ENCODE assay signal across 32 cellular contexts in genomic region chr19:16911046-16911445, GRCh38. TPM values are rescaled to one million over a fixed set of nuclear protein-coding genes. Genes with fewer than 3 reads are reported as not detected.
"Had no signal": no experiment of that assay in that cellular context is flagged by ENCODE, and none has a peak within 500 bp of the region (broad histone marks: within the 10 kb centered on the region; RNA-seq: fewer than 3 reads in every experiment).

No MANE protein-coding gene starts in this region.

- H3K27ac Mint-ChIP-seq: activated CD4-positive, alpha-beta memory T cell treated with anti-CD3 and anti-CD28 coated beads for 36 hours; activated CD4-positive, alpha-beta T cell treated with anti-CD3 and anti-CD28 coated beads for 36 hours; activated CD4-positive, alpha-beta T cell treated with anti-CD3 and anti-CD28 coated beads, Interleukin-2, amount 10 ng/mL, durations not matched to agents 24 days and 14 days; activated CD8-positive, alpha-beta memory T cell treated with anti-CD3 and anti-CD28 coated beads, Interleukin-2, amount 10 ng/mL, durations not matched to agents 7 days and 5 days; activated CD8-positive, alpha-beta T cell treated with anti-CD3 and anti-CD28 coated beads, Interleukin-2, amount 10 ng/mL, durations not matched to agents 7 days and 5 days; activated naive CD4-positive, alpha-beta T cell treated with anti-CD3 and anti-CD28 coated beads, Interleukin-2, amount 10 ng/mL, durations not matched to agents 7 days and 5 days; activated naive CD4-positive, alpha-beta T cell treated with anti-CD3 and anti-CD28 coated beads, Interleukin-2, amount 50 U/mL, for 72 hours; activated naive CD8-positive, alpha-beta T cell treated with anti-CD3 and anti-CD28 coated beads, Interleukin-2, amount 10 ng/mL, durations not matched to agents 7 days and 5 days; activated T-cell treated with anti-CD3 and anti-CD28 coated beads, Interleukin-2, amount 50 U/mL, for 24 hours; activated T-cell treated with anti-CD3 and anti-CD28 coated beads, Interleukin-2, amount 50 U/mL, for 72 hours; brain; T-helper 17 cell; T-helper 2 cell treated with Interferon-gamma antibody and Interleukin-4, amounts not matched to agents 5 μg/mL and 100 μg/mL, for 36 hours had no signal

- ATAC-seq: activated CD4-positive, alpha-beta T cell treated with anti-CD3 and anti-CD28 coated beads for 36 hours; activated CD8-positive, alpha-beta memory T cell treated with anti-CD3 and anti-CD28 coated beads, Interleukin-2, amount 10 ng/mL, durations not matched to agents 7 days and 5 days; activated CD8-positive, alpha-beta T cell treated with anti-CD3 and anti-CD28 coated beads, Interleukin-2, amount 10 ng/mL, durations not matched to agents 7 days and 5 days; activated naive CD4-positive, alpha-beta T cell treated with anti-CD3 and anti-CD28 coated beads, Interleukin-2, amount 50 U/mL, for 72 hours; activated T-cell treated with anti-CD3 and anti-CD28 coated beads, Interleukin-2, amount 50 U/mL, for 72 hours; gastroesophageal sphincter; T-helper 17 cell had no signal

- H3K4me1 Mint-ChIP-seq: activated CD4-positive, alpha-beta T cell treated with anti-CD3 and anti-CD28 coated beads for 36 hours; activated CD4-positive, alpha-beta T cell treated with anti-CD3 and anti-CD28 coated beads, Interleukin-2, amount 10 ng/mL, durations not matched to agents 24 days and 14 days; activated CD8-positive, alpha-beta memory T cell treated with anti-CD3 and anti-CD28 coated beads, Interleukin-2, amount 10 ng/mL, durations not matched to agents 7 days and 5 days; activated naive CD4-positive, alpha-beta T cell treated with anti-CD3 and anti-CD28 coated beads, Interleukin-2, amount 10 ng/mL, durations not matched to agents 7 days and 5 days; activated naive CD8-positive, alpha-beta T cell treated with anti-CD3 and anti-CD28 coated beads, Interleukin-2, amount 10 ng/mL, durations not matched to agents 7 days and 5 days; brain; T-helper 17 cell had no signal

- H3K27ac ChIP-seq: ascending aorta, breast epithelium, cardiac muscle cell, colonic mucosa, epithelial cell of prostate, esophagus squamous epithelium, gastroesophageal sphincter had no signal

- H3K27me3 Mint-ChIP-seq: activated CD4-positive, alpha-beta memory T cell treated with anti-CD3 and anti-CD28 coated beads for 36 hours; activated CD4-positive, alpha-beta T cell treated with anti-CD3 and anti-CD28 coated beads for 36 hours; activated CD4-positive, alpha-beta T cell treated with anti-CD3 and anti-CD28 coated beads, Interleukin-2, amount 10 ng/mL, durations not matched to agents 24 days and 14 days; activated CD8-positive, alpha-beta memory T cell treated with anti-CD3 and anti-CD28 coated beads, Interleukin-2, amount 10 ng/mL, durations not matched to agents 7 days and 5 days; activated naive CD8-positive, alpha-beta T cell treated with anti-CD3 and anti-CD28 coated beads, Interleukin-2, amount 10 ng/mL, durations not matched to agents 7 days and 5 days; activated T-cell treated with anti-CD3 and anti-CD28 coated beads, Interleukin-2, amount 50 U/mL, for 24 hours; T-helper 17 cell had no signal

- H3K4me3 Mint-ChIP-seq: activated CD4-positive, alpha-beta memory T cell treated with anti-CD3 and anti-CD28 coated beads for 36 hours; activated CD4-positive, alpha-beta T cell treated with anti-CD3 and anti-CD28 coated beads for 36 hours; activated CD4-positive, alpha-beta T cell treated with anti-CD3 and anti-CD28 coated beads, Interleukin-2, amount 10 ng/mL, durations not matched to agents 24 days and 14 days; activated CD8-positive, alpha-beta memory T cell treated with anti-CD3 and anti-CD28 coated beads, Interleukin-2, amount 10 ng/mL, durations not matched to agents 7 days and 5 days; activated CD8-positive, alpha-beta T cell treated with anti-CD3 and anti-CD28 coated beads, Interleukin-2, amount 10 ng/mL, durations not matched to agents 7 days and 5 days; activated naive CD4-positive, alpha-beta T cell treated with anti-CD3 and anti-CD28 coated beads, Interleukin-2, amount 10 ng/mL, durations not matched to agents 7 days and 5 days; activated naive CD8-positive, alpha-beta T cell treated with anti-CD3 and anti-CD28 coated beads, Interleukin-2, amount 10 ng/mL, durations not matched to agents 7 days and 5 days; activated T-cell treated with anti-CD3 and anti-CD28 coated beads, Interleukin-2, amount 50 U/mL, for 24 hours; activated T-cell treated with anti-CD3 and anti-CD28 coated beads, Interleukin-2, amount 50 U/mL, for 72 hours; brain; T-helper 17 cell; T-helper 2 cell treated with Interferon-gamma antibody and Interleukin-4, amounts not matched to agents 5 μg/mL and 100 μg/mL, for 36 hours had no signal

- H3K27me3 ChIP-seq: ascending aorta, breast epithelium, cardiac muscle cell, colonic mucosa had no signal

- H3K36me3 ChIP-seq: ascending aorta, breast epithelium, cardiac muscle cell, colonic mucosa, esophagus squamous epithelium, gastroesophageal sphincter had no signal

- DNase-seq: activated CD4-positive, alpha-beta memory T cell treated with anti-CD3 and anti-CD28 coated beads for 36 hours; activated CD4-positive, alpha-beta T cell treated with anti-CD3 and anti-CD28 coated beads for 36 hours; activated CD4-positive, alpha-beta T cell treated with anti-CD3 and anti-CD28 coated beads, Interleukin-2, amount 10 ng/mL, durations not matched to agents 24 days and 14 days; activated CD4-positive, CD25-positive, alpha-beta regulatory T cell; activated CD4-positive, CD25-positive, alpha-beta regulatory T cell treated with anti-CD3 and anti-CD28 coated beads, Interleukin-2, amount 50 U/mL, for 72 hours; activated CD8-positive, alpha-beta memory T cell treated with anti-CD3 and anti-CD28 coated beads, Interleukin-2, amount 10 ng/mL, durations not matched to agents 7 days and 5 days; activated CD8-positive, alpha-beta memory T cell treated with anti-CD3 and anti-CD28 coated beads, Interleukin-2, amount 50 U/mL, for 4 hours; activated CD8-positive, alpha-beta T cell treated with anti-CD3 and anti-CD28 coated beads, Interleukin-2, amount 10 ng/mL, durations not matched to agents 7 days and 5 days; activated gamma-delta T cell; activated naive CD4-positive, alpha-beta T cell; activated naive CD8-positive, alpha-beta T cell treated with anti-CD3 and anti-CD28 coated beads, Interleukin-2, amount 10 ng/mL, durations not matched to agents 7 days and 5 days; activated T-cell treated with anti-CD3 and anti-CD28 coated beads, Interleukin-2, amount 50 U/mL, for 24 hours; activated T-cell treated with anti-CD3 and anti-CD28 coated beads, Interleukin-2, amount 50 U/mL, for 72 hours; central memory CD4-positive, alpha-beta T cell; cerebellar nuclear complex; colonic mucosa; effector CD8-positive, alpha-beta T cell; esophagus squamous epithelium; foreskin melanocyte; T-helper 1 cell; T-helper 17 cell; T1000 had no signal

- H3K36me3 Mint-ChIP-seq: activated CD8-positive, alpha-beta memory T cell treated with anti-CD3 and anti-CD28 coated beads, Interleukin-2, amount 10 ng/mL, durations not matched to agents 7 days and 5 days; activated naive CD8-positive, alpha-beta T cell treated with anti-CD3 and anti-CD28 coated beads, Interleukin-2, amount 10 ng/mL, durations not matched to agents 7 days and 5 days had no signal

- H3K4me3 ChIP-seq: ascending aorta, breast epithelium, cardiac muscle cell, colonic mucosa, esophagus squamous epithelium, gastroesophageal sphincter had no signal

- H3K4me1 ChIP-seq: ascending aorta, breast epithelium, colonic mucosa, esophagus squamous epithelium, gastroesophageal sphincter had no signal

- H3K9me3 ChIP-seq: colonic mucosa had no signal

RNA-seq across cellular contexts. Expression of gene F2RL3, which starts 22.2 kb away (rescaled TPM):
- total RNA-seq: activated CD4-positive, alpha-beta memory T cell treated with anti-CD3 and anti-CD28 coated beads for 36 hours; activated CD4-positive, alpha-beta T cell treated with anti-CD3 and anti-CD28 coated beads for 36 hours; activated CD4-positive, alpha-beta T cell treated with anti-CD3 and anti-CD28 coated beads, Interleukin-2, amount 10 ng/mL, durations not matched to agents 24 days and 14 days; activated CD8-positive, alpha-beta memory T cell treated with anti-CD3 and anti-CD28 coated beads for 36 hours; activated naive CD4-positive, alpha-beta T cell treated with anti-CD3 and anti-CD28 coated beads, Interleukin-2, amount 50 U/mL, for 72 hours; activated T-cell treated with anti-CD3 and anti-CD28 coated beads, Interleukin-2, amount 50 U/mL, for 72 hours had no signal
